34 cellular contexts compared by ENCODE assay signal in the genomic region with DNA sequence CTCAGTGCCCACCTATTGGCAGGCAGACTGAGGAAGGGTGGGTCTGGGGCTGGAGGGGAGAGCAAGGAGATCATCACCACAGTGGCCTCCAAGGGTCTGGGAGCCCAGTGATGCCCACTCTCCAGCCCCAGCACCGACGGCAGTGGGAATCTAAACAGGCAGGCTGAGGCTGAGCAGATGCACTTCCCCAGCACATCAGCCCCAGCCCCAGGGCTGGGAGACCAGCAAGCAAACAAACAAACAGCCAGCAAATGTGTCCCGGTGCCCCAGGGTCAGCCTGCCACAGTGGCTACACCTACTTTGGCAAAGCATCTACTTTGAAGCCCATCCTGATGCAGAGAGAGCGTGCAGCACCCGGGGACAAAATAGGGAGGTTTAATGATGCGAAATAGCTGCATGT.
"Had no signal": no experiment of that assay in that cellular context is flagged by ENCODE, and none has a peak within 500 bp of the region (broad histone marks: within the 10 kb centered on the region; RNA-seq: fewer than 3 reads in every experiment).

No MANE protein-coding gene starts in this region.

- ATAC-seq: heart right ventricle; naive thymus-derived CD4-positive, alpha-beta T cell; psoas muscle; stimulated activated memory B cell treated with anti-CD40 and anti-IgM and Interleukin-4, amounts not matched to agents 10 μg/mL and 1 μg/mL and 100 μg/mL, for 72 hours; stimulated activated naive CD8-positive, alpha-beta T cell treated with anti-CD3 and anti-CD28 coated beads, Interleukin-15, amount 100 ng/mL, for 72 hours had no signal

- H3K4me1 Mint-ChIP-seq: activated CD4-positive, alpha-beta T cell treated with anti-CD3 and anti-CD28 coated beads, Interleukin-2, amount 10 ng/mL, durations not matched to agents 24 days and 14 days; activated naive CD4-positive, alpha-beta T cell treated with anti-CD3 and anti-CD28 coated beads, Interleukin-2, amount 10 ng/mL, durations not matched to agents 7 days and 5 days; activated naive CD8-positive, alpha-beta T cell treated with anti-CD3 and anti-CD28 coated beads, Interleukin-2, amount 10 ng/mL, durations not matched to agents 7 days and 5 days; naive thymus-derived CD4-positive, alpha-beta T cell; stimulated activated naive CD8-positive, alpha-beta T cell treated with anti-CD3 and anti-CD28 coated beads, Interleukin-15, amount 100 ng/mL, for 72 hours had no signal

- H3K4me3 Mint-ChIP-seq: activated CD4-positive, alpha-beta memory T cell treated with anti-CD3 and anti-CD28 coated beads for 36 hours; activated CD4-positive, alpha-beta T cell treated with anti-CD3 and anti-CD28 coated beads, Interleukin-2, amount 10 ng/mL, durations not matched to agents 24 days and 14 days; activated naive CD4-positive, alpha-beta T cell treated with anti-CD3 and anti-CD28 coated beads, Interleukin-2, amount 10 ng/mL, durations not matched to agents 7 days and 5 days; activated naive CD8-positive, alpha-beta T cell treated with anti-CD3 and anti-CD28 coated beads, Interleukin-2, amount 10 ng/mL, durations not matched to agents 7 days and 5 days; activated T-helper 1 cell treated with anti-CD3 and anti-CD28 coated beads, Interleukin-12 subunit alpha, Interleukin-12 subunit beta, Interleukin-2, Interleukin-4 antibody, amounts not matched to agents 30 ng/mL and 10 ng/mL and 1 ng/mL, durations not matched to agents 14 hours and 24 hours and 36 hours; brain; naive thymus-derived CD4-positive, alpha-beta T cell; stimulated activated memory B cell treated with anti-CD40 and anti-IgM and Interleukin-4, amounts not matched to agents 10 μg/mL and 1 μg/mL and 100 μg/mL, for 72 hours; stimulated activated naive CD8-positive, alpha-beta T cell treated with anti-CD3 and anti-CD28 coated beads, Interleukin-15, amount 100 ng/mL, for 72 hours had no signal

- H3K27ac Mint-ChIP-seq: activated CD4-positive, alpha-beta memory T cell treated with anti-CD3 and anti-CD28 coated beads for 36 hours; activated CD4-positive, alpha-beta T cell treated with anti-CD3 and anti-CD28 coated beads, Interleukin-2, amount 10 ng/mL, durations not matched to agents 24 days and 14 days; activated naive CD4-positive, alpha-beta T cell treated with anti-CD3 and anti-CD28 coated beads, Interleukin-2, amount 10 ng/mL, durations not matched to agents 7 days and 5 days; activated naive CD8-positive, alpha-beta T cell treated with anti-CD3 and anti-CD28 coated beads, Interleukin-2, amount 10 ng/mL, durations not matched to agents 7 days and 5 days; activated T-helper 1 cell treated with anti-CD3 and anti-CD28 coated beads, Interleukin-12 subunit alpha, Interleukin-12 subunit beta, Interleukin-2, Interleukin-4 antibody, amounts not matched to agents 30 ng/mL and 10 ng/mL and 1 ng/mL, durations not matched to agents 14 hours and 24 hours and 36 hours; naive thymus-derived CD4-positive, alpha-beta T cell; stimulated activated memory B cell treated with anti-CD40 and anti-IgM and Interleukin-4, amounts not matched to agents 10 μg/mL and 1 μg/mL and 100 μg/mL, for 72 hours; stimulated activated naive CD8-positive, alpha-beta T cell treated with anti-CD3 and anti-CD28 coated beads, Interleukin-15, amount 100 ng/mL, for 72 hours had no signal

- H3K9me3 Mint-ChIP-seq: activated CD4-positive, alpha-beta memory T cell treated with anti-CD3 and anti-CD28 coated beads for 36 hours; activated CD4-positive, alpha-beta T cell treated with anti-CD3 and anti-CD28 coated beads, Interleukin-2, amount 10 ng/mL, durations not matched to agents 24 days and 14 days; activated naive CD4-positive, alpha-beta T cell treated with anti-CD3 and anti-CD28 coated beads, Interleukin-2, amount 10 ng/mL, durations not matched to agents 7 days and 5 days; activated naive CD8-positive, alpha-beta T cell treated with anti-CD3 and anti-CD28 coated beads, Interleukin-2, amount 10 ng/mL, durations not matched to agents 7 days and 5 days; activated T-helper 1 cell treated with anti-CD3 and anti-CD28 coated beads, Interleukin-12 subunit alpha, Interleukin-12 subunit beta, Interleukin-2, Interleukin-4 antibody, amounts not matched to agents 30 ng/mL and 10 ng/mL and 1 ng/mL, durations not matched to agents 14 hours and 24 hours and 36 hours had no signal

- H3K36me3 Mint-ChIP-seq: activated CD4-positive, alpha-beta memory T cell treated with anti-CD3 and anti-CD28 coated beads for 36 hours; activated naive CD4-positive, alpha-beta T cell treated with anti-CD3 and anti-CD28 coated beads, Interleukin-2, amount 10 ng/mL, durations not matched to agents 7 days and 5 days; activated naive CD8-positive, alpha-beta T cell treated with anti-CD3 and anti-CD28 coated beads, Interleukin-2, amount 10 ng/mL, durations not matched to agents 7 days and 5 days; brain; stimulated activated memory B cell treated with anti-CD40 and anti-IgM and Interleukin-4, amounts not matched to agents 10 μg/mL and 1 μg/mL and 100 μg/mL, for 72 hours had no signal

- H3K27ac ChIP-seq: ascending aorta, cardiac muscle cell, colonic mucosa, epithelial cell of prostate, esophagus squamous epithelium, heart right ventricle, parathyroid adenoma, psoas muscle, sigmoid colon, upper lobe of left lung, vagina had no signal

- DNase-seq: activated CD4-positive, alpha-beta memory T cell treated with anti-CD3 and anti-CD28 coated beads for 36 hours; activated CD4-positive, alpha-beta T cell treated with anti-CD3 and anti-CD28 coated beads, Interleukin-2, amount 10 ng/mL, durations not matched to agents 24 days and 14 days; activated CD4-positive, CD25-positive, alpha-beta regulatory T cell treated with anti-CD3 and anti-CD28 coated beads, Interleukin-2, amount 50 U/mL, for 72 hours; activated CD8-positive, alpha-beta memory T cell treated with anti-CD3 and anti-CD28 coated beads, Interleukin-2, amount 50 U/mL, for 4 hours; activated gamma-delta T cell; activated naive CD4-positive, alpha-beta T cell treated with anti-CD3 and anti-CD28 coated beads, Interleukin-2, amount 10 ng/mL, durations not matched to agents 7 days and 5 days; activated naive CD8-positive, alpha-beta T cell treated with anti-CD3 and anti-CD28 coated beads, Interleukin-2, amount 10 ng/mL, durations not matched to agents 7 days and 5 days; activated T-cell treated with anti-CD3 and anti-CD28 coated beads, Interleukin-2, amount 50 U/mL, for 1 hour; cerebellar nuclear complex; colonic mucosa; effector CD8-positive, alpha-beta T cell; esophagus squamous epithelium; foreskin melanocyte; heart right ventricle; midbrain; naive thymus-derived CD4-positive, alpha-beta T cell; occipital lobe; psoas muscle; sigmoid colon; small intestine; stimulated activated CD4-positive, alpha-beta T cell treated with anti-CD3 and anti-CD28 coated beads, Interleukin-1b, Interleukin-23, amount 100 ng/mL, for 48 hours; stimulated activated CD4-positive, alpha-beta T cell treated with anti-CD3 and anti-CD28 coated beads, Interleukin-4, amount 100 ng/mL, for 4 hours; stimulated activated CD8-positive, alpha-beta memory T cell treated with anti-CD3 and anti-CD28 coated beads, Interleukin-4, amount 100 ng/mL, for 48 hours; stimulated activated naive CD8-positive, alpha-beta T cell treated with anti-CD3 and anti-CD28 coated beads, Interleukin-15, amount 100 ng/mL, for 72 hours; substantia nigra; upper lobe of left lung had no signal
